Comparison of ENCODE assay signal across 18 cellular contexts in the genomic region with DNA sequence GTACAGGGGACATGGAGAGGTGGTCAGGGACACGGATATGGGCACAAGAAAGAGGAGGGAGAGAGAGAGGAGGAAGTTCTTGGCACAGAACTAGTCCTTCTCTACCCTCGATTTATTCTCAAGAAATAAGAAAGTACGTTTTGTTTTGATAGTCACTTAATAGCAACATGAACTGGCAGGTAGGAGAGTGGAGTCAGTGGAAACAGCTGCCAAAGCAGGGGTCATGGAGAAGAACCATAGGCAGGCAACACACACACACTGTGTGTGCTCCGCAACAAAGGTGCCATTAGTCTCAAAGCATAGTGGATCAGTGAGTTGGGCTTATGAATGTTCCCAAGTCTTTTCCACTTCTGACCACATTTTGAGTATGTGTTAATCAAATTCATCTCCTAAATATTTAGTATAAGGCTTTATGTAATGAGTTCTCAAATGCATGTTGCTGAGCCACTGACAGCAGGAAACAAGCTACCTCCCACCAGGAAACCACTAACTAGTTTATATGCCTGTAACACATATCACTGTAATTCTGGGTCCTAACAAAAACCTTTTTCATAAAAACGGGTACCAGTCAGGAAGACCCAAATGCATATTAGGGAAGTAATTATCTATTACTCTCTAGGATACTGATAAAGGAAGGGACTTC. TPM values are rescaled to one million over a fixed set of nuclear protein-coding genes. Genes with fewer than 3 reads are reported as not detected.
DNase-seq lines count a peak whose midpoint lies in the region; ATAC-seq and TF ChIP-seq lines count a peak whose summit lies in the region.
"Had no signal": no experiment of that assay in that cellular context is flagged by ENCODE, and none has a peak within 500 bp of the region (broad histone marks: within the 10 kb centered on the region; RNA-seq: fewer than 3 reads in every experiment).

No MANE protein-coding gene starts in this region.

- POLR2A ChIA-PET in activated CD8-positive, alpha-beta T cell treated with anti-CD3 and anti-CD28 coated beads for 36 hours (lab: Charles Lee): no interaction called here

- no peak overlapping the region for H3K4me3 Mint-ChIP-seq in GM23338
- no peak overlapping the region for H3K4me3 Mint-ChIP-seq in activated CD8-positive, alpha-beta T cell treated with anti-CD3 and anti-CD28 coated beads for 36 hours
- H3K4me3 Mint-ChIP-seq in natural killer cell: peak overlapping the region; percentile 55

- H3K36me3 ChIP-seq in GM23338 (ENCODE audit: insufficient read depth): peaks cover 49% of the 10 kb centered on the region
- H3K36me3 ChIP-seq in Karpas-422 (ENCODE audit: insufficient read depth, low read length): peaks cover 49% of the 10 kb centered on the region

- no peaks in the 10 kb centered on the region; the same call in 1 of the 2 replicates for H3F3A ChIP-seq in GM23338 (replicated peaks; ENCODE audit: low read depth)

- H3K4me2 ChIP-seq in GM23338 (no peak overlapping the region), Karpas-422 (ENCODE audit: low read depth, low read length, poor library complexity, severe bottlenecking) (no peak overlapping the region)

- H4K20me1 ChIP-seq in GM23338 (replicated peaks; ENCODE audit: insufficient read depth): 0 out of 2 replicates have a peak, but pooled peaks cover 11% of the 10 kb centered on the region
- 0 out of 2 replicates have a peak, but pooled peaks cover 3% of the 10 kb centered on the region for H4K20me1 ChIP-seq in Karpas-422 (ENCODE audit: insufficient read depth, low read depth, low read length)

- intact Hi-C loops in activated CD8-positive, alpha-beta T cell treated with anti-CD3 and anti-CD28 coated beads for 36 hours (cut with micrococcal nuclease): loop anchor here (10.0 kb wide), 1 partner anchor 160 kb away; no protein-coding TSS in a partner anchor
- intact Hi-C loops in natural killer cell (cut with micrococcal nuclease): loop anchor here (10.0 kb wide), 1 partner anchor 290 kb away; no protein-coding TSS in a partner anchor

- H3K9me3 Mint-ChIP-seq in GM23338 (no peaks in the 10 kb centered on the region), natural killer cell (no peaks in the 10 kb centered on the region)
- H3K9me3 Mint-ChIP-seq in activated CD8-positive, alpha-beta T cell treated with anti-CD3 and anti-CD28 coated beads for 36 hours: no peaks in the 10 kb centered on the region

- no peak overlapping the region for H3K4me3 ChIP-seq in GM23338
- no peak overlapping the region for H3K4me3 ChIP-seq in Karpas-422 (ENCODE audit: low read length)
- H3K4me3 ChIP-seq: K562 had no signal

- H3K9me2 ChIP-seq in GM23338 (ENCODE audit: insufficient read depth) (no peaks in the 10 kb centered on the region), Karpas-422 (replicated peaks; ENCODE audit: insufficient read depth, low read length) (no peaks in the 10 kb centered on the region)

- H3K27me3 Mint-ChIP-seq in GM23338 (ENCODE audit: insufficient read depth, low read depth, poor library complexity) (no peaks in the 10 kb centered on the region), natural killer cell (ENCODE audit: low read depth in 2 of 2) (no peaks in the 10 kb centered on the region)
- H3K27me3 Mint-ChIP-seq in activated CD8-positive, alpha-beta T cell treated with anti-CD3 and anti-CD28 coated beads for 36 hours: no peaks in the 10 kb centered on the region

- peaks cover 83% of the 10 kb centered on the region for H3K36me3 Mint-ChIP-seq in GM23338 (ENCODE audit: low read depth)
- H3K36me3 Mint-ChIP-seq in activated CD8-positive, alpha-beta T cell treated with anti-CD3 and anti-CD28 coated beads for 36 hours (ENCODE audit: low read depth): peaks cover 40% of the 10 kb centered on the region
- peaks cover 24% of the 10 kb centered on the region for H3K36me3 Mint-ChIP-seq in natural killer cell

- DNase-seq in NOMO-1 (lab: John Stamatoyannopoulos, UW; ENCODE audit: unreplicated experiment in 2 of 2) (peak; percentile 4 to 45), NOMO-1 treated with dmso at 0.1 percent for 144 hours (lab: John Stamatoyannopoulos, UW; ENCODE audit: unreplicated experiment) (no peak), GM23338 (ENCODE audit: low spot score) (no peak), natural killer cell (no peak), Karpas-422 (no peak), HuH-7.5 (ENCODE audit: low spot score) (no peak)
- no peak for DNase-seq in activated CD8-positive, alpha-beta T cell treated with anti-CD3 and anti-CD28 coated beads for 36 hours
- DNase-seq in stimulated activated CD4-positive, alpha-beta T cell treated with anti-CD3 and anti-CD28 coated beads, Interleukin-4, amount 100 ng/mL, for 1 hour: no peak
- DNase-seq: 8988T; activated CD4-positive, CD25-positive, alpha-beta regulatory T cell; activated T-cell treated with anti-CD3 and anti-CD28 coated beads, Interleukin-2, amount 50 U/mL, for 48 hours; cortex of kidney; EL; NCI-H1436 treated with DMSO at 0.1 percent for 48 hours; NCI-H345; posterior cingulate gyrus had no signal

- H3K79me2 ChIP-seq in GM23338 (replicated peaks; ENCODE audit: insufficient read depth) (no peaks in the 10 kb centered on the region; the same call in 1 of the 2 replicates), Karpas-422 (ENCODE audit: low read length) (0 out of 2 replicates have a peak, but pooled peaks cover 4% of the 10 kb centered on the region)

- no peaks in the 10 kb centered on the region for H3K27me3 ChIP-seq in GM23338 (ENCODE audit: insufficient read depth)
- no peaks in the 10 kb centered on the region for H3K27me3 ChIP-seq in Karpas-422 (ENCODE audit: low read length)

- H3K27ac Mint-ChIP-seq in GM23338 (peak overlapping the region; percentile 47; the same call in 1 of the 2 replicates), natural killer cell (peak overlapping the region; percentile 82 to 90)
- H3K27ac Mint-ChIP-seq in activated CD8-positive, alpha-beta T cell treated with anti-CD3 and anti-CD28 coated beads for 36 hours: peak overlapping the region; percentile 75

- H3K4me1 ChIP-seq in GM23338 (ENCODE audit: insufficient read depth) (peaks cover 15% of the 10 kb centered on the region), Karpas-422 (ENCODE audit: low read length) (no peaks in the 10 kb centered on the region)

- no peak for TF ChIP-seq CTCF in GM23338 (conservative IDR thresholded peaks at IDR 0.05; ENCODE audit: low read depth in 2 of 2)
- no peak for TF ChIP-seq CTCF in activated CD8-positive, alpha-beta T cell treated with anti-CD3 and anti-CD28 coated beads for 36 hours (IDR thresholded peaks at IDR 0.05)
- no peak for TF ChIP-seq CTCF in natural killer cell (IDR thresholded peaks at IDR 0.05)

- ATAC-seq in GM23338 (no peak), natural killer cell (peak; percentile 68 to 87 (median 75))
- peak; percentile 45 for ATAC-seq in activated CD8-positive, alpha-beta T cell treated with anti-CD3 and anti-CD28 coated beads for 36 hours
- ATAC-seq: K562 had no signal

- H3K9ac ChIP-seq in Karpas-422 (ENCODE audit: low read length): no peak overlapping the region

- CTCF ChIA-PET in activated CD8-positive, alpha-beta T cell treated with anti-CD3 and anti-CD28 coated beads for 36 hours (lab: Charles Lee): interaction anchor here (1.0 to 1.6 kb wide), 2 partner anchors 9 to 106 kb away, joined by 3 read pairs; no protein-coding TSS in a partner anchor

- peaks cover 26% of the 10 kb centered on the region for H3K4me1 Mint-ChIP-seq in GM23338
- H3K4me1 Mint-ChIP-seq in activated CD8-positive, alpha-beta T cell treated with anti-CD3 and anti-CD28 coated beads for 36 hours (ENCODE audit: low read depth): peaks cover 32% of the 10 kb centered on the region
- H3K4me1 Mint-ChIP-seq in natural killer cell: peaks cover 30 to 37% of the 10 kb centered on the region in 2 donors

- H2AFZ ChIP-seq in GM23338: no peak overlapping the region
- no peak overlapping the region for H2AFZ ChIP-seq in Karpas-422 (ENCODE audit: low read length)

- no peaks in the 10 kb centered on the region for H3K9me3 ChIP-seq in Karpas-422 (ENCODE audit: low read length)

- no peak overlapping the region for H3K27ac ChIP-seq in GM23338 (ENCODE audit: low read depth)
- no peak overlapping the region for H3K27ac ChIP-seq in Karpas-422 (ENCODE audit: low read length)
- H3K27ac ChIP-seq: epithelial cell of prostate had no signal

RNA-seq across cellular contexts. Expression of a gene that starts 41.1 kb away (rescaled TPM):
- 56.0 and 82.8 TPM in 2 replicates for total RNA-seq in GM23338 (2014; rRNA removed; shearing (Covaris generic))
- 84.4 and 97.2 TPM in 2 replicates for polyA plus RNA-seq in GM23338 (2016; fragmentation: Nextera tagmentation; extraction: Ambion mirVana)
- 10 to 100 TPM; 52.3 to 53.7 TPM for total RNA-seq in activated CD8-positive, alpha-beta T cell treated with anti-CD3 and anti-CD28 coated beads for 36 hours
- total RNA-seq in natural killer cell: 10 to 100 TPM; 21.7 to 27.1 (median 23.9) TPM
- 22.7 and 38.3 TPM in 2 replicates for total RNA-seq in Karpas-422 (2014; rRNA removed; shearing (Covaris generic); ENCODE audit: low replicate concordance)

RNA-seq across cellular contexts. Expression of a gene that starts 50.3 kb away (rescaled TPM):
- total RNA-seq in GM23338 (2014; rRNA removed; shearing (Covaris generic)): not detected in 2 replicates
- not detected in 2 replicates for polyA plus RNA-seq in GM23338 (2016; fragmentation: Nextera tagmentation; extraction: Ambion mirVana)
- total RNA-seq in activated CD8-positive, alpha-beta T cell treated with anti-CD3 and anti-CD28 coated beads for 36 hours: 1 to 10 TPM in 1 of 2 experiments, under 1 TPM in 1; 0.65 to 1.2 TPM
- total RNA-seq in natural killer cell: under 1 TPM; 0.14 to 0.45 (median 0.25) TPM
- 0.94 and 3.0 TPM in 2 replicates for total RNA-seq in Karpas-422 (2014; rRNA removed; shearing (Covaris generic); ENCODE audit: low replicate concordance)
- total RNA-seq: K562 had no signal

Comparison
In these comparisons a context has a peak if more than half of its experiments do, and no peak if none do; other contexts are left out.
1. DNase-seq: peak in NOMO-1 (2 of 2); none in NOMO-1 treated with dmso at 0.1 percent for 144 hours (single experiment), GM23338 (single experiment), activated CD8-positive, alpha-beta T cell treated with anti-CD3 and anti-CD28 coated beads for 36 hours (single experiment), natural killer cell (single experiment), Karpas-422 (single experiment), HuH-7.5 (single experiment) and stimulated activated CD4-positive, alpha-beta T cell treated with anti-CD3 and anti-CD28 coated beads, Interleukin-4, amount 100 ng/mL, for 1 hour (single experiment).
2. Peak in every context shown above with its lines, with median percentiles within 50 percentile points of each other: H3K27ac Mint-ChIP-seq.